ENCODE assay signal across 21 cellular contexts in the genomic region with DNA sequence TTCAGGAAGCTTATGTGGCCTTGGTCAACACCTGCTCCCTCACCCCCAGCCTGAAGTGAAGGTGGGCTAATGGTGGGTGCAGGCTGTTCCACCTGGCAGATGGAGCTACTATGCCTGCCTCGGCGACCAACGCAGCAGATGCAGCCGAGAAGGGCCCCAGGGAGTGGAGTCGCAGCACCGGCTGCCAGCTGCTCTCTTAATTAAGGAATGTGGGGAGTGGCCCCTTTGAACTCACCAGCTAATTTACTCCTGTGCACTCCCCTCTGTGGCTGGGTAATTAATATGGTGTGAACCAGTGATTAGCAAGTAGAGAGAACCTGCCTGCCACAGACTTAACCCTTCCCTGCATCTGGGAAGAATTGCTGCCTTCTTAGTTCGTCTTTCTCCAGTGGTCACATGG. TPM values are rescaled to one million over a fixed set of nuclear protein-coding genes. Genes with fewer than 3 reads are reported as not detected.
DNase-seq lines count a peak whose midpoint lies in the region; ATAC-seq lines count a peak whose summit lies in the region.
"Had no signal": no experiment of that assay in that cellular context is flagged by ENCODE, and none has a peak within 500 bp of the region (broad histone marks: within the 10 kb centered on the region; RNA-seq: fewer than 3 reads in every experiment).

No MANE protein-coding gene starts in this region.

- peaks cover 3% of the 10 kb centered on the region; the same call in 1 of the 2 replicates for H3K27me3 ChIP-seq in HAP-1 (ENCODE audit: low read depth)
- H3K27me3 ChIP-seq: adrenal gland had no signal

- no peak overlapping the region for H3K4me3 ChIP-seq in HAP-1
- H3K4me3 ChIP-seq: adrenal gland, gastrocnemius medialis, GM23248, K562, tibial nerve had no signal

- ATAC-seq in GM18870 (IDR thresholded peaks at IDR 0.05; ENCODE audit: unreplicated experiment) (no peak), HG03175 (IDR thresholded peaks at IDR 0.05; ENCODE audit: unreplicated experiment) (no peak)
- ATAC-seq: activated T-cell treated with anti-CD3 and anti-CD28 coated beads, Interleukin-2, amount 50 U/mL, for 72 hours; gastrocnemius medialis; K562; sciatic nerve had no signal

- no peaks in the 10 kb centered on the region for H3K36me3 ChIP-seq in HAP-1 (replicated peaks)
- H3K36me3 ChIP-seq: adrenal gland, gastrocnemius medialis, tibial nerve had no signal

- intact Hi-C loops in activated T-helper 1 cell treated with anti-CD3 and anti-CD28 coated beads, Interleukin-12 subunit alpha, Interleukin-12 subunit beta, Interleukin-2, Interleukin-4 antibody, amounts not matched to agents 30 ng/mL and 10 ng/mL and 1 ng/mL, durations not matched to agents 14 hours and 24 hours and 36 hours (cut with micrococcal nuclease) = no loop called here

- DNase-seq in COR-L47 (lab: John Stamatoyannopoulos, UW) (peak; percentile 87), NCI-H1105 treated with DMSO at 0.1 percent for 48 hours (lab: John Stamatoyannopoulos, UW) (peak; percentile 93), NCI-H748 treated with DMSO at 0.1 percent for 48 hours (lab: John Stamatoyannopoulos, UW) (peak; percentile 32), left kidney (ENCODE audit: low read depth, low spot score) (peak; percentile 85), HAP-1 (ENCODE audit: low spot score in 2 of 2) (no peak)
- DNase-seq in activated T-helper 1 cell treated with anti-CD3 and anti-CD28 coated beads, Interleukin-12 subunit alpha, Interleukin-12 subunit beta, Interleukin-2, Interleukin-4 antibody, amounts not matched to agents 30 ng/mL and 10 ng/mL and 1 ng/mL, durations not matched to agents 14 hours and 24 hours and 36 hours (ENCODE audit: low spot score) = no peak
- DNase-seq: activated CD4-positive, alpha-beta memory T cell treated with anti-CD3 and anti-CD28 coated beads for 36 hours; activated T-cell treated with anti-CD3 and anti-CD28 coated beads, Interleukin-2, amount 50 U/mL, for 72 hours; adrenal gland; cerebellar nuclear complex; gastrocnemius medialis; GM23248; mammary epithelial cell; NCI-H1092 treated with DMSO at 0.1 percent for 48 hours; nucleus accumbens; stimulated activated CD4-positive, alpha-beta T cell treated with anti-CD3 and anti-CD28 coated beads, Interleukin-4, amount 100 ng/mL, for 24 hours had no signal

- H3K4me1 Mint-ChIP-seq in activated T-helper 1 cell treated with anti-CD3 and anti-CD28 coated beads, Interleukin-12 subunit alpha, Interleukin-12 subunit beta, Interleukin-2, Interleukin-4 antibody, amounts not matched to agents 30 ng/mL and 10 ng/mL and 1 ng/mL, durations not matched to agents 14 hours and 24 hours and 36 hours (ENCODE audit: low read depth) = peaks cover 46% of the 10 kb centered on the region

- no peak overlapping the region for H3K4me3 Mint-ChIP-seq in activated T-helper 1 cell treated with anti-CD3 and anti-CD28 coated beads, Interleukin-12 subunit alpha, Interleukin-12 subunit beta, Interleukin-2, Interleukin-4 antibody, amounts not matched to agents 30 ng/mL and 10 ng/mL and 1 ng/mL, durations not matched to agents 14 hours and 24 hours and 36 hours
- H3K4me3 Mint-ChIP-seq: activated CD4-positive, alpha-beta memory T cell treated with anti-CD3 and anti-CD28 coated beads for 36 hours; activated T-cell treated with anti-CD3 and anti-CD28 coated beads, Interleukin-2, amount 50 U/mL, for 72 hours had no signal

- H3K4me1 ChIP-seq in HAP-1 = no peaks in the 10 kb centered on the region
- H3K4me1 ChIP-seq: adrenal gland, gastrocnemius medialis, tibial nerve had no signal

- no peak overlapping the region for H3K27ac Mint-ChIP-seq in activated T-helper 1 cell treated with anti-CD3 and anti-CD28 coated beads, Interleukin-12 subunit alpha, Interleukin-12 subunit beta, Interleukin-2, Interleukin-4 antibody, amounts not matched to agents 30 ng/mL and 10 ng/mL and 1 ng/mL, durations not matched to agents 14 hours and 24 hours and 36 hours
- H3K27ac Mint-ChIP-seq: activated CD4-positive, alpha-beta memory T cell treated with anti-CD3 and anti-CD28 coated beads for 36 hours; activated T-cell treated with anti-CD3 and anti-CD28 coated beads, Interleukin-2, amount 50 U/mL, for 72 hours had no signal

- peaks cover 2% of the 10 kb centered on the region for H3K36me3 Mint-ChIP-seq in activated T-helper 1 cell treated with anti-CD3 and anti-CD28 coated beads, Interleukin-12 subunit alpha, Interleukin-12 subunit beta, Interleukin-2, Interleukin-4 antibody, amounts not matched to agents 30 ng/mL and 10 ng/mL and 1 ng/mL, durations not matched to agents 14 hours and 24 hours and 36 hours (ENCODE audit: low read depth)

- no peaks in the 10 kb centered on the region for H3K9me3 ChIP-seq in HAP-1
- H3K9me3 ChIP-seq: adrenal gland, gastrocnemius medialis, tibial nerve had no signal

- in situ Hi-C loops in HAP-1 (cut with MboI; ENCODE audit: low sequenced_read_pairs) = no loop called here

- no peaks in the 10 kb centered on the region for H3K9me3 Mint-ChIP-seq in activated T-helper 1 cell treated with anti-CD3 and anti-CD28 coated beads, Interleukin-12 subunit alpha, Interleukin-12 subunit beta, Interleukin-2, Interleukin-4 antibody, amounts not matched to agents 30 ng/mL and 10 ng/mL and 1 ng/mL, durations not matched to agents 14 hours and 24 hours and 36 hours
- H3K9me3 Mint-ChIP-seq: activated T-cell treated with anti-CD3 and anti-CD28 coated beads, Interleukin-2, amount 50 U/mL, for 72 hours had no signal

- H3K27me3 Mint-ChIP-seq in activated T-helper 1 cell treated with anti-CD3 and anti-CD28 coated beads, Interleukin-12 subunit alpha, Interleukin-12 subunit beta, Interleukin-2, Interleukin-4 antibody, amounts not matched to agents 30 ng/mL and 10 ng/mL and 1 ng/mL, durations not matched to agents 14 hours and 24 hours and 36 hours (ENCODE audit: insufficient read depth) = peaks cover 43% of the 10 kb centered on the region
- H3K27me3 Mint-ChIP-seq: activated CD4-positive, alpha-beta memory T cell treated with anti-CD3 and anti-CD28 coated beads for 36 hours had no signal

RNA-seq across cellular contexts. Expression of gene SLAMF8, which starts 3.3 kb away (rescaled TPM):
- total RNA-seq in activated T-helper 1 cell treated with anti-CD3 and anti-CD28 coated beads, Interleukin-12 subunit alpha, Interleukin-12 subunit beta, Interleukin-2, Interleukin-4 antibody, amounts not matched to agents 30 ng/mL and 10 ng/mL and 1 ng/mL, durations not matched to agents 14 hours and 24 hours and 36 hours = 0.49 and 0.69 TPM in 2 replicates
- total RNA-seq: GM23248, K562, mammary epithelial cell had no signal

RNA-seq across cellular contexts. Expression of gene FCRL6, which starts 21.2 kb away (rescaled TPM):
- total RNA-seq in activated T-helper 1 cell treated with anti-CD3 and anti-CD28 coated beads, Interleukin-12 subunit alpha, Interleukin-12 subunit beta, Interleukin-2, Interleukin-4 antibody, amounts not matched to agents 30 ng/mL and 10 ng/mL and 1 ng/mL, durations not matched to agents 14 hours and 24 hours and 36 hours = not detected in 2 replicates
- total RNA-seq: activated CD4-positive, alpha-beta memory T cell treated with anti-CD3 and anti-CD28 coated beads for 36 hours; gastrocnemius medialis; GM23248; K562; mammary epithelial cell had no signal

RNA-seq across cellular contexts. Expression of gene VSIG8, which starts 39.1 kb away (rescaled TPM):
- not detected in 2 replicates for total RNA-seq in activated T-helper 1 cell treated with anti-CD3 and anti-CD28 coated beads, Interleukin-12 subunit alpha, Interleukin-12 subunit beta, Interleukin-2, Interleukin-4 antibody, amounts not matched to agents 30 ng/mL and 10 ng/mL and 1 ng/mL, durations not matched to agents 14 hours and 24 hours and 36 hours
- total RNA-seq: activated CD4-positive, alpha-beta memory T cell treated with anti-CD3 and anti-CD28 coated beads for 36 hours; activated T-cell treated with anti-CD3 and anti-CD28 coated beads, Interleukin-2, amount 50 U/mL, for 72 hours; gastrocnemius medialis; GM23248; K562; mammary epithelial cell; sciatic nerve had no signal

RNA-seq across cellular contexts. Expression of gene DUSP23, which starts 42.6 kb away (rescaled TPM):
- 22.4 and 23.4 TPM in 2 replicates for total RNA-seq in activated T-helper 1 cell treated with anti-CD3 and anti-CD28 coated beads, Interleukin-12 subunit alpha, Interleukin-12 subunit beta, Interleukin-2, Interleukin-4 antibody, amounts not matched to agents 30 ng/mL and 10 ng/mL and 1 ng/mL, durations not matched to agents 14 hours and 24 hours and 36 hours

Comparison
In these comparisons a context has a peak if more than half of its experiments do, and no peak if none do; other contexts are left out.
1. DNase-seq: peak in COR-L47 (single experiment), NCI-H1105 treated with DMSO at 0.1 percent for 48 hours (single experiment), NCI-H748 treated with DMSO at 0.1 percent for 48 hours (single experiment) and left kidney (single experiment); none in activated T-helper 1 cell treated with anti-CD3 and anti-CD28 coated beads, Interleukin-12 subunit alpha, Interleukin-12 subunit beta, Interleukin-2, Interleukin-4 antibody, amounts not matched to agents 30 ng/mL and 10 ng/mL and 1 ng/mL, durations not matched to agents 14 hours and 24 hours and 36 hours (single experiment) and HAP-1 (0 of 2).